ENCODE assay signal across 13 cellular contexts in genomic region chrX:40068048-40068447, GRCh38. TPM values are rescaled to one million over a fixed set of nuclear protein-coding genes. Genes with fewer than 3 reads are reported as not detected.
DNase-seq lines count a peak whose midpoint lies in the region; ATAC-seq, FAIRE-seq and TF ChIP-seq lines count a peak whose summit lies in the region.
"Had no signal": no experiment of that assay in that cellular context is flagged by ENCODE, and none has a peak within 500 bp of the region (broad histone marks: within the 10 kb centered on the region; RNA-seq: fewer than 3 reads in every experiment).

No MANE protein-coding gene starts in this region.

- H3K9me3 Mint-ChIP-seq in activated naive CD8-positive, alpha-beta T cell (ENCODE audit: low read depth) = no peaks in the 10 kb centered on the region
- no peaks in the 10 kb centered on the region for H3K9me3 Mint-ChIP-seq in activated naive CD8-positive, alpha-beta T cell treated with anti-CD3 and anti-CD28 coated beads, Interleukin-2, amount 50 U/mL, for 24 hours
- H3K9me3 Mint-ChIP-seq in astrocyte (ENCODE audit: unreplicated experiment) (no peaks in the 10 kb centered on the region), endothelial cell (ENCODE audit: unreplicated experiment) (no peaks in the 10 kb centered on the region)
- no peaks in the 10 kb centered on the region for H3K9me3 Mint-ChIP-seq in stimulated activated naive CD8-positive, alpha-beta T cell treated with anti-CD3 and anti-CD28 coated beads, Interleukin-15, Interleukin-2, amounts not matched to agents 100 ng/mL and 50 ng/mL, for 24 hours

- TF ChIP-seq CTCF in astrocyte (IDR thresholded peaks at IDR 0.05; ENCODE audit: insufficient read depth, low read depth, low read length) = no peak
- no peak for TF ChIP-seq CTCF in endothelial cell (IDR thresholded peaks at IDR 0.05; ENCODE audit: unreplicated experiment)

- H3K4me3 ChIP-seq in astrocyte (ENCODE audit: insufficient read depth, low read depth, low read length) = no peak overlapping the region
- H3K4me3 ChIP-seq: transverse colon had no signal

- no peak overlapping the region for H2AFZ ChIP-seq in astrocyte (ENCODE audit: low read depth, low read length)
- H2AFZ ChIP-seq: parathyroid adenoma had no signal

- no peak overlapping the region for H3K4me3 Mint-ChIP-seq in activated naive CD8-positive, alpha-beta T cell
- H3K4me3 Mint-ChIP-seq in activated naive CD8-positive, alpha-beta T cell treated with anti-CD3 and anti-CD28 coated beads, Interleukin-2, amount 50 U/mL, for 24 hours = no peak overlapping the region
- no peak overlapping the region for H3K4me3 Mint-ChIP-seq in astrocyte (ENCODE audit: unreplicated experiment)
- H3K4me3 Mint-ChIP-seq in stimulated activated naive CD8-positive, alpha-beta T cell treated with anti-CD3 and anti-CD28 coated beads, Interleukin-15, Interleukin-2, amounts not matched to agents 100 ng/mL and 50 ng/mL, for 24 hours = no peak overlapping the region
- no peak overlapping the region for H3K4me3 Mint-ChIP-seq in endothelial cell (ENCODE audit: unreplicated experiment)

- peak overlapping the region; percentile 46 for H3K27ac Mint-ChIP-seq in activated naive CD8-positive, alpha-beta T cell
- no peak overlapping the region for H3K27ac Mint-ChIP-seq in activated naive CD8-positive, alpha-beta T cell treated with anti-CD3 and anti-CD28 coated beads, Interleukin-2, amount 50 U/mL, for 24 hours
- no peak overlapping the region for H3K27ac Mint-ChIP-seq in astrocyte (ENCODE audit: unreplicated experiment)
- H3K27ac Mint-ChIP-seq in stimulated activated naive CD8-positive, alpha-beta T cell treated with anti-CD3 and anti-CD28 coated beads, Interleukin-15, Interleukin-2, amounts not matched to agents 100 ng/mL and 50 ng/mL, for 24 hours = peak overlapping the region; percentile 36
- no peak overlapping the region for H3K27ac Mint-ChIP-seq in endothelial cell (ENCODE audit: unreplicated experiment)

- H3K36me3 ChIP-seq in astrocyte (ENCODE audit: insufficient read depth, low read length) = peaks cover 4% of the 10 kb centered on the region

- H3K4me2 ChIP-seq in astrocyte (ENCODE audit: low read length) = no peak overlapping the region

- no peaks in the 10 kb centered on the region for H3K4me1 ChIP-seq in astrocyte (ENCODE audit: insufficient read depth, low read length)
- H3K4me1 ChIP-seq: parathyroid adenoma had no signal

- no peak for ATAC-seq in activated naive CD8-positive, alpha-beta T cell treated with anti-CD3 and anti-CD28 coated beads, Interleukin-2, amount 50 U/mL, for 24 hours

- H3K27ac ChIP-seq in astrocyte (ENCODE audit: low read depth, low read length) = no peak overlapping the region
- H3K27ac ChIP-seq: epithelial cell of prostate, parathyroid adenoma, transverse colon had no signal

- H4K20me1 ChIP-seq in astrocyte (ENCODE audit: insufficient read depth, low read length) = peaks cover 26% of the 10 kb centered on the region

- H3K9ac ChIP-seq in astrocyte (ENCODE audit: low read length) = no peak overlapping the region
- H3K9ac ChIP-seq: parathyroid adenoma had no signal

- FAIRE-seq in astrocyte (lab: Jason Lieb, UNC) = peak; percentile 34

- peaks cover 2% of the 10 kb centered on the region for H3K36me3 Mint-ChIP-seq in activated naive CD8-positive, alpha-beta T cell
- peaks cover 40% of the 10 kb centered on the region for H3K36me3 Mint-ChIP-seq in activated naive CD8-positive, alpha-beta T cell treated with anti-CD3 and anti-CD28 coated beads, Interleukin-2, amount 50 U/mL, for 24 hours (ENCODE audit: low read depth)
- peaks cover 27% of the 10 kb centered on the region for H3K36me3 Mint-ChIP-seq in astrocyte (ENCODE audit: low read depth, unreplicated experiment)
- H3K36me3 Mint-ChIP-seq in stimulated activated naive CD8-positive, alpha-beta T cell treated with anti-CD3 and anti-CD28 coated beads, Interleukin-15, Interleukin-2, amounts not matched to agents 100 ng/mL and 50 ng/mL, for 24 hours (ENCODE audit: low read depth) = peaks cover 65% of the 10 kb centered on the region
- peaks cover 21% of the 10 kb centered on the region for H3K36me3 Mint-ChIP-seq in endothelial cell (ENCODE audit: low read depth, unreplicated experiment)

- no peaks in the 10 kb centered on the region for H3K27me3 ChIP-seq in astrocyte (ENCODE audit: insufficient read depth, low read length)
- H3K27me3 ChIP-seq: transverse colon had no signal

- no peaks in the 10 kb centered on the region for H3K27me3 Mint-ChIP-seq in activated naive CD8-positive, alpha-beta T cell
- no peaks in the 10 kb centered on the region for H3K27me3 Mint-ChIP-seq in activated naive CD8-positive, alpha-beta T cell treated with anti-CD3 and anti-CD28 coated beads, Interleukin-2, amount 50 U/mL, for 24 hours
- H3K27me3 Mint-ChIP-seq in astrocyte (ENCODE audit: low read depth, unreplicated experiment) (no peaks in the 10 kb centered on the region), endothelial cell (ENCODE audit: unreplicated experiment) (peaks cover 2% of the 10 kb centered on the region)
- H3K27me3 Mint-ChIP-seq in stimulated activated naive CD8-positive, alpha-beta T cell treated with anti-CD3 and anti-CD28 coated beads, Interleukin-15, Interleukin-2, amounts not matched to agents 100 ng/mL and 50 ng/mL, for 24 hours = no peaks in the 10 kb centered on the region

- no peak for DNase-seq in activated naive CD8-positive, alpha-beta T cell treated with anti-CD3 and anti-CD28 coated beads, Interleukin-2, amount 50 U/mL, for 24 hours
- DNase-seq in NAMALWA (ENCODE audit: low spot score) (peak; percentile 6), astrocyte (ENCODE audit: low read depth) (no peak), endothelial cell (ENCODE audit: low spot score) (no peak), NCI-H1092 (lab: John Stamatoyannopoulos, UW) (no peak), NCI-H2107 (lab: John Stamatoyannopoulos, UW) (no peak)
- DNase-seq: activated CD4-positive, CD25-positive, alpha-beta regulatory T cell; NK-92 treated with Interleukin-12 subunit alpha and Interleukin-12 subunit beta, amount 100 ng/mL, for 24 hours; transverse colon had no signal

- H3K9me3 ChIP-seq in astrocyte (ENCODE audit: insufficient read depth, low read depth, low read length) = no peaks in the 10 kb centered on the region
- H3K9me3 ChIP-seq: transverse colon had no signal

- H3K79me2 ChIP-seq in astrocyte (ENCODE audit: insufficient read depth, low read length) = peaks cover 4% of the 10 kb centered on the region

- H3K4me1 Mint-ChIP-seq in activated naive CD8-positive, alpha-beta T cell (ENCODE audit: low read depth) = peaks cover 52% of the 10 kb centered on the region
- H3K4me1 Mint-ChIP-seq in activated naive CD8-positive, alpha-beta T cell treated with anti-CD3 and anti-CD28 coated beads, Interleukin-2, amount 50 U/mL, for 24 hours = peaks cover 49% of the 10 kb centered on the region
- H3K4me1 Mint-ChIP-seq in astrocyte (ENCODE audit: low read depth, unreplicated experiment) = no peaks in the 10 kb centered on the region
- peaks cover 39% of the 10 kb centered on the region for H3K4me1 Mint-ChIP-seq in stimulated activated naive CD8-positive, alpha-beta T cell treated with anti-CD3 and anti-CD28 coated beads, Interleukin-15, Interleukin-2, amounts not matched to agents 100 ng/mL and 50 ng/mL, for 24 hours (ENCODE audit: low read depth)
- peaks cover 16% of the 10 kb centered on the region for H3K4me1 Mint-ChIP-seq in endothelial cell (ENCODE audit: unreplicated experiment)

RNA-seq across cellular contexts. Expression of gene BCOR, which starts 29.7 kb away (rescaled TPM):
- total RNA-seq in astrocyte (9.0 TPM in 2 replicates), endothelial cell (ENCODE audit: unreplicated experiment) (34.5 TPM)

Comparison
In these comparisons a context has a peak if more than half of its experiments do, and no peak if none do; other contexts are left out.
1. H3K27ac Mint-ChIP-seq: peak in activated naive CD8-positive, alpha-beta T cell (single experiment) and stimulated activated naive CD8-positive, alpha-beta T cell treated with anti-CD3 and anti-CD28 coated beads, Interleukin-15, Interleukin-2, amounts not matched to agents 100 ng/mL and 50 ng/mL, for 24 hours (single experiment); none in activated naive CD8-positive, alpha-beta T cell treated with anti-CD3 and anti-CD28 coated beads, Interleukin-2, amount 50 U/mL, for 24 hours (single experiment), astrocyte (single experiment) and endothelial cell (single experiment).